Comparison of ENCODE assay signal across 8 cellular contexts in genomic region chr16:23678430-23679273, GRCh38. TPM values are rescaled to one million over a fixed set of nuclear protein-coding genes. Genes with fewer than 3 reads are reported as not detected.
DNase-seq lines count a peak whose midpoint lies in the region; ATAC-seq and TF ChIP-seq lines count a peak whose summit lies in the region.

Gene PLK1 (plus strand): TSS chr16:23678889. CDS start chr16:23678933, 44 bp downstream.

- H3K9me3 Mint-ChIP-seq in activated T-helper 1 cell treated with anti-CD3 and anti-CD28 coated beads, Interleukin-12 subunit alpha, Interleukin-12 subunit beta, Interleukin-2, Interleukin-4 antibody, amounts not matched to agents 30 ng/mL and 10 ng/mL and 1 ng/mL, durations not matched to agents 14 hours and 24 hours and 36 hours: no peaks in the 10 kb centered on the region
- no peaks in the 10 kb centered on the region for H3K9me3 Mint-ChIP-seq in nephron
- no peaks in the 10 kb centered on the region for H3K9me3 Mint-ChIP-seq in stimulated activated naive CD8-positive, alpha-beta T cell treated with anti-CD3 and anti-CD28 coated beads, Interleukin-15, Interleukin-2, amounts not matched to agents 100 ng/mL and 50 ng/mL, for 24 hours

- H3K4me3 Mint-ChIP-seq in activated T-helper 1 cell treated with anti-CD3 and anti-CD28 coated beads, Interleukin-12 subunit alpha, Interleukin-12 subunit beta, Interleukin-2, Interleukin-4 antibody, amounts not matched to agents 30 ng/mL and 10 ng/mL and 1 ng/mL, durations not matched to agents 14 hours and 24 hours and 36 hours: peak within 1 kb of the TSS; percentile 94
- peak within 1 kb of the TSS; percentile 90 to 94 (median 91) for H3K4me3 Mint-ChIP-seq in nephron
- H3K4me3 Mint-ChIP-seq in stimulated activated naive CD8-positive, alpha-beta T cell treated with anti-CD3 and anti-CD28 coated beads, Interleukin-15, Interleukin-2, amounts not matched to agents 100 ng/mL and 50 ng/mL, for 24 hours: peak within 1 kb of the TSS; percentile 92

- H3K4me1 Mint-ChIP-seq in activated T-helper 1 cell treated with anti-CD3 and anti-CD28 coated beads, Interleukin-12 subunit alpha, Interleukin-12 subunit beta, Interleukin-2, Interleukin-4 antibody, amounts not matched to agents 30 ng/mL and 10 ng/mL and 1 ng/mL, durations not matched to agents 14 hours and 24 hours and 36 hours (ENCODE audit: low read depth): peaks cover 34% of the 10 kb centered on the region
- peaks cover 31% of the 10 kb centered on the region for H3K4me1 Mint-ChIP-seq in nephron
- peaks cover 19% of the 10 kb centered on the region for H3K4me1 Mint-ChIP-seq in stimulated activated naive CD8-positive, alpha-beta T cell treated with anti-CD3 and anti-CD28 coated beads, Interleukin-15, Interleukin-2, amounts not matched to agents 100 ng/mL and 50 ng/mL, for 24 hours (ENCODE audit: low read depth)

- peak; percentile 26 to 51 (median 26) for TF ChIP-seq CTCF in nephron (IDR thresholded peaks at IDR 0.05; ENCODE audit: unreplicated experiment in 3 of 3)

- no peaks in the 10 kb centered on the region for H3K27me3 Mint-ChIP-seq in activated T-helper 1 cell treated with anti-CD3 and anti-CD28 coated beads, Interleukin-12 subunit alpha, Interleukin-12 subunit beta, Interleukin-2, Interleukin-4 antibody, amounts not matched to agents 30 ng/mL and 10 ng/mL and 1 ng/mL, durations not matched to agents 14 hours and 24 hours and 36 hours (ENCODE audit: insufficient read depth)
- no peaks in the 10 kb centered on the region for H3K27me3 Mint-ChIP-seq in nephron (ENCODE audit: low read depth)
- H3K27me3 Mint-ChIP-seq in stimulated activated naive CD8-positive, alpha-beta T cell treated with anti-CD3 and anti-CD28 coated beads, Interleukin-15, Interleukin-2, amounts not matched to agents 100 ng/mL and 50 ng/mL, for 24 hours: no peaks in the 10 kb centered on the region

- H3K27ac Mint-ChIP-seq in activated T-helper 1 cell treated with anti-CD3 and anti-CD28 coated beads, Interleukin-12 subunit alpha, Interleukin-12 subunit beta, Interleukin-2, Interleukin-4 antibody, amounts not matched to agents 30 ng/mL and 10 ng/mL and 1 ng/mL, durations not matched to agents 14 hours and 24 hours and 36 hours: peak within 1 kb of the TSS; percentile 84
- peak within 1 kb of the TSS in 2 of 3 experiments; percentile 58 to 63 for H3K27ac Mint-ChIP-seq in nephron
- peak within 1 kb of the TSS; percentile 49 for H3K27ac Mint-ChIP-seq in stimulated activated naive CD8-positive, alpha-beta T cell treated with anti-CD3 and anti-CD28 coated beads, Interleukin-15, Interleukin-2, amounts not matched to agents 100 ng/mL and 50 ng/mL, for 24 hours

- ATAC-seq in GM21576 (IDR thresholded peaks at IDR 0.05; ENCODE audit: unreplicated experiment): peak; percentile 79

- H3K36me3 Mint-ChIP-seq in activated T-helper 1 cell treated with anti-CD3 and anti-CD28 coated beads, Interleukin-12 subunit alpha, Interleukin-12 subunit beta, Interleukin-2, Interleukin-4 antibody, amounts not matched to agents 30 ng/mL and 10 ng/mL and 1 ng/mL, durations not matched to agents 14 hours and 24 hours and 36 hours (ENCODE audit: low read depth): peaks cover 29% of the 10 kb centered on the region
- peaks cover 21% of the 10 kb centered on the region for H3K36me3 Mint-ChIP-seq in nephron (ENCODE audit: low read depth)
- peaks cover 30% of the 10 kb centered on the region for H3K36me3 Mint-ChIP-seq in stimulated activated naive CD8-positive, alpha-beta T cell treated with anti-CD3 and anti-CD28 coated beads, Interleukin-15, Interleukin-2, amounts not matched to agents 100 ng/mL and 50 ng/mL, for 24 hours (ENCODE audit: low read depth)

- peak; percentile 53 for DNase-seq in DMS153 treated with DMSO at 0.1 percent for 48 hours (lab: John Stamatoyannopoulos, UW; ENCODE audit: unreplicated experiment)
- peak; percentile 88 for DNase-seq in KG1 (lab: John Stamatoyannopoulos, UW)
- DNase-seq in RKO (ENCODE audit: low spot score): peak; percentile 89
- peak; percentile 81 for DNase-seq in activated T-helper 1 cell treated with anti-CD3 and anti-CD28 coated beads, Interleukin-12 subunit alpha, Interleukin-12 subunit beta, Interleukin-2, Interleukin-4 antibody, amounts not matched to agents 30 ng/mL and 10 ng/mL and 1 ng/mL, durations not matched to agents 14 hours and 24 hours and 36 hours (ENCODE audit: low spot score)
- DNase-seq in fibroblast of peridontal ligament (ENCODE audit: extremely low read depth): peak; percentile 67

- intact Hi-C loops in activated T-helper 1 cell treated with anti-CD3 and anti-CD28 coated beads, Interleukin-12 subunit alpha, Interleukin-12 subunit beta, Interleukin-2, Interleukin-4 antibody, amounts not matched to agents 30 ng/mL and 10 ng/mL and 1 ng/mL, durations not matched to agents 14 hours and 24 hours and 36 hours (cut with micrococcal nuclease): loop anchor here (1.0 to 10.0 kb wide), 8 partner anchors 8 to 866 kb away; partner anchors contain the start of genes COG7, DCTN5, EARS2 and NDUFAB1

RNA-seq across cellular contexts. Expression of gene PLK1, which starts in this region (rescaled TPM):
- total RNA-seq in activated T-helper 1 cell treated with anti-CD3 and anti-CD28 coated beads, Interleukin-12 subunit alpha, Interleukin-12 subunit beta, Interleukin-2, Interleukin-4 antibody, amounts not matched to agents 30 ng/mL and 10 ng/mL and 1 ng/mL, durations not matched to agents 14 hours and 24 hours and 36 hours: 45.2 and 54.7 TPM in 2 replicates

Comparison
In these comparisons a context has a peak if more than half of its experiments do, and no peak if none do; other contexts are left out.
1. Peak in every context shown above with its lines: DNase-seq and ATAC-seq.